In the genomic region with DNA sequence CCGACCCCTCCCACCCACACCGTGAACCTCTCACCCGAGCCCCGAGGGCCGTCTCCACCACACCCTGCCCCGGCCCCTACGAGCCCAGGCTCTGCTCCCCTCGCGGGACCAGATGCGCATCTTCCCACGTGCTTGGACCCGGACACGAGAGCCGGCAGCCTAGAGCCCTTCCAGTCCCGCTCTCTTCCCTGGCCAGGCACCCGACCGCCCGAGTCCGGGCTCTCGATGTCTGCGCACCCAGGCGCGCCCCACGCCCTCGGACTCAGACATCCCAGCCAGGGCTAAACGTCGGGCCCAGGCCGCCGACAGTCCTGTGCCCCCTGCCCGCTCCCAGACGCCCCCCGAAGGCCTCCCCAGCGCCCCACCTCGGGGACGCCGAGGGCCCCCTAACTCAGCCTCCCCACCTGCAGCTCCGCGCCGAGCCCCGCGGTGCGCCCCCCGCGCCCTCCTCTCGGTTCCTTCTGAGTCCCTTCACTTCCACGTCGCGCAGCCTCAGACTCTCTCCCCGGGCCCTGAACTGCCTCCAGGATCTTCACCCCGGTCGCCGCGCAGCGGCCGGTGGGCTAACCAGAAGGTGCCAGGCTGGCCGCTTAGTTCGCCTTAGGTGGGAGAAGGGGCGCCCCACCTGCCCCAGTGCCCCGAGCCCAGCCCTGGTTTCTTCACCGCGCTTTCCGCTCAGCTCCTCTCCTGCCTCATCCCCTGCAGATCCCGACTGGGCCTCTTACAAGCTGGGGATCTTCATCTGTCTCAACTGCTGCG, we compare ENCODE assay signal across 8 cellular contexts. TPM values are rescaled to one million over a fixed set of nuclear protein-coding genes. Genes with fewer than 3 reads are reported as not detected.
A peak's percentile ranks its signal among the peaks of the same experiment; 100 is the strongest.
DNase-seq lines count a peak whose midpoint lies in the region; ATAC-seq lines count a peak whose summit lies in the region.

No MANE protein-coding gene starts in this region.

- no peaks in the 10 kb centered on the region for H3K9me3 ChIP-seq in CD8-positive, alpha-beta memory T cell (ENCODE audit: low read length)
- no peaks in the 10 kb centered on the region for H3K9me3 ChIP-seq in NT2/D1 (ENCODE audit: insufficient read depth, low read length)
- no peaks in the 10 kb centered on the region for H3K9me3 ChIP-seq in effector memory CD4-positive, alpha-beta T cell (ENCODE audit: control insufficient read depth, low read length)
- no peaks in the 10 kb centered on the region for H3K9me3 ChIP-seq in mucosa of rectum (ENCODE audit: control insufficient read depth in 2 of 2, low read length in 2 of 2)
- H3K9me3 ChIP-seq in aorta (ENCODE audit: control insufficient read depth, low read length): no peaks in the 10 kb centered on the region

- intact Hi-C loops in aorta (cut with DNase I): no loop called here

- H3K4me1 ChIP-seq in CD8-positive, alpha-beta memory T cell (ENCODE audit: insufficient read depth, low read length): no peaks in the 10 kb centered on the region
- no peaks in the 10 kb centered on the region for H3K4me1 ChIP-seq in NT2/D1 (ENCODE audit: insufficient read depth, insufficient read length)
- H3K4me1 ChIP-seq in effector memory CD4-positive, alpha-beta T cell (ENCODE audit: control insufficient read depth, insufficient read depth, low read length, poor library complexity, severe bottlenecking): peaks cover 11% of the 10 kb centered on the region
- peaks cover 3 to 7% of the 10 kb centered on the region in 2 donors for H3K4me1 ChIP-seq in mucosa of rectum (ENCODE audit: control insufficient read depth in 2 of 2, insufficient read depth in 2 of 2, low read length in 2 of 2)
- H3K4me1 ChIP-seq in aorta (ENCODE audit: control insufficient read depth in 1 of 2, insufficient read depth in 2 of 2, low read length in 2 of 2): no peaks in the 10 kb centered on the region

- WGBS in aorta, 2 donors: 3 to 4% methylated on average over 39 to 64 of the region's 64 CpGs

- H3K9ac ChIP-seq in NT2/D1 (ENCODE audit: insufficient read length, low read depth) (peak overlapping the region; percentile 21), mucosa of rectum (ENCODE audit: low read depth in 1 of 2, low read length in 2 of 2) (peak overlapping the region in 1 of 2 donors; percentile 62)

- peak overlapping the region; percentile 3 to 79 (median 67) for H3K4me3 Mint-ChIP-seq in CD8-positive, alpha-beta memory T cell

- peaks cover 46 to 52% of the 10 kb centered on the region in 2 donors for H3K27me3 Mint-ChIP-seq in CD8-positive, alpha-beta memory T cell

- POLR2A ChIA-PET in CD8-positive, alpha-beta memory T cell (lab: Charles Lee): no interaction called here

- no peak for DNase-seq in CD8-positive, alpha-beta memory T cell
- DNase-seq in NT2/D1 (ENCODE audit: low read depth, low spot score) (no peak), aorta (peak; percentile 64 to 76), SK-N-DZ (ENCODE audit: low spot score) (no peak), LoVo (ENCODE audit: low spot score) (no peak)
- DNase-seq in effector memory CD4-positive, alpha-beta T cell: no peak

- CTCF ChIA-PET in CD8-positive, alpha-beta memory T cell (lab: Charles Lee): no interaction called here

- H3K27me3 ChIP-seq in CD8-positive, alpha-beta memory T cell (ENCODE audit: insufficient read depth, low read length, poor library complexity, severe bottlenecking): peaks cover 11% of the 10 kb centered on the region
- H3K27me3 ChIP-seq in NT2/D1 (ENCODE audit: insufficient read depth, insufficient read length) (peaks cover 38% of the 10 kb centered on the region), mucosa of rectum (ENCODE audit: control insufficient read depth in 2 of 2, insufficient read depth in 2 of 2, low read length in 2 of 2) (peaks cover 15 to 19% of the 10 kb centered on the region in 2 donors), aorta (ENCODE audit: control insufficient read depth in 1 of 2, insufficient read depth in 2 of 2, low read length in 1 of 2) (peaks cover 0 to 2% of the 10 kb centered on the region in 2 donors)
- H3K27me3 ChIP-seq in effector memory CD4-positive, alpha-beta T cell (replicated peaks; ENCODE audit: control insufficient read depth, insufficient read depth, low read length, poor library complexity, severe bottlenecking): peaks cover 25% of the 10 kb centered on the region

- no peaks in the 10 kb centered on the region for H3K36me3 Mint-ChIP-seq in CD8-positive, alpha-beta memory T cell

- peak overlapping the region in 1 of 8 donors; percentile 16 for H3K27ac Mint-ChIP-seq in CD8-positive, alpha-beta memory T cell

- H3K27ac ChIP-seq in CD8-positive, alpha-beta memory T cell (ENCODE audit: low read depth, low read length): no peak overlapping the region
- no peak overlapping the region for H3K27ac ChIP-seq in effector memory CD4-positive, alpha-beta T cell (ENCODE audit: insufficient read depth, low read length, poor library complexity, severe bottlenecking)
- H3K27ac ChIP-seq in mucosa of rectum (ENCODE audit: low read depth in 2 of 2, low read length in 2 of 2) (peak overlapping the region; percentile 32 to 45), aorta (ENCODE audit: low read depth in 1 of 2, low read length in 2 of 2) (no peak overlapping the region)

- H3K9me3 Mint-ChIP-seq in CD8-positive, alpha-beta memory T cell: no peaks in the 10 kb centered on the region

- no peaks in the 10 kb centered on the region for H3K36me3 ChIP-seq in CD8-positive, alpha-beta memory T cell (ENCODE audit: insufficient read depth, low read length)
- H3K36me3 ChIP-seq in NT2/D1 (ENCODE audit: insufficient read depth, insufficient read length, low read length): no peaks in the 10 kb centered on the region
- no peaks in the 10 kb centered on the region for H3K36me3 ChIP-seq in effector memory CD4-positive, alpha-beta T cell (ENCODE audit: control insufficient read depth, insufficient read depth, low read length)
- H3K36me3 ChIP-seq in mucosa of rectum (ENCODE audit: control insufficient read depth in 2 of 2, insufficient read depth in 2 of 2, low read length in 2 of 2): no peaks in the 10 kb centered on the region
- H3K36me3 ChIP-seq in aorta (ENCODE audit: control insufficient read depth in 1 of 2, insufficient read depth in 2 of 2, low read length in 1 of 2): no peaks in the 10 kb centered on the region

- peaks cover 9 to 19% (median 15%) of the 10 kb centered on the region in 3 donors for H3K4me1 Mint-ChIP-seq in CD8-positive, alpha-beta memory T cell

- H3K4me3 ChIP-seq in CD8-positive, alpha-beta memory T cell (ENCODE audit: low read length): no peak overlapping the region
- H3K4me3 ChIP-seq in NT2/D1 (ENCODE audit: insufficient read length, low read depth): peak overlapping the region; percentile 36
- H3K4me3 ChIP-seq in effector memory CD4-positive, alpha-beta T cell (ENCODE audit: insufficient read depth, low read depth, low read length, poor library complexity, severe bottlenecking): peak overlapping the region; percentile 42
- H3K4me3 ChIP-seq in mucosa of rectum (ENCODE audit: low read length in 2 of 2): peak overlapping the region; percentile 63 to 69
- peak overlapping the region; percentile 22 to 65 for H3K4me3 ChIP-seq in aorta (ENCODE audit: low read length in 2 of 2)

- peak; percentile 33 for ATAC-seq in aorta (ENCODE audit: low FRiP score)
- ATAC-seq in GM18858 (IDR thresholded peaks at IDR 0.05; ENCODE audit: unreplicated experiment): no peak

RNA-seq across cellular contexts. Expression of a gene that starts 0.7 kb away (rescaled TPM):
- 1 to 10 TPM; 1.7 to 2.3 TPM for total RNA-seq in CD8-positive, alpha-beta memory T cell
- polyA plus RNA-seq in CD8-positive, alpha-beta memory T cell: not detected
- 10 to 100 TPM; 21.9 to 44.6 TPM for total RNA-seq in aorta
- polyA plus RNA-seq in aorta: 10 to 100 TPM in 1 of 2 donors, 1 to 10 TPM in 1; 3.8 to 11.6 TPM
- polyA plus RNA-seq in SK-N-DZ (2014; cell fraction: cytosol; rRNA removed): not detected in 2 replicates
- polyA plus RNA-seq in SK-N-DZ (2014; cell fraction: nucleus; rRNA removed): 5.6 TPM in 1 of 2 replicates, not detected in the other

RNA-seq across cellular contexts. Expression of a gene that starts 16.4 kb away (rescaled TPM):
- total RNA-seq in CD8-positive, alpha-beta memory T cell: 10 to 100 TPM; 16.0 to 19.7 TPM
- 19.3 TPM for polyA plus RNA-seq in CD8-positive, alpha-beta memory T cell
- 10 to 100 TPM; 11.9 to 15.8 TPM for total RNA-seq in aorta
- polyA plus RNA-seq in aorta: 10 to 100 TPM; 11.4 to 13.2 TPM
- 15.1 and 17.3 TPM in 2 replicates for polyA plus RNA-seq in SK-N-DZ (2014; cell fraction: cytosol; rRNA removed)
- polyA plus RNA-seq in SK-N-DZ (2014; cell fraction: nucleus; rRNA removed): 28.9 and 49.4 TPM in 2 replicates

RNA-seq across cellular contexts. Expression of a gene that starts 48.4 kb away (rescaled TPM):
- total RNA-seq in CD8-positive, alpha-beta memory T cell: 1 to 10 TPM; 7.5 to 7.9 TPM
- 9.2 TPM for polyA plus RNA-seq in CD8-positive, alpha-beta memory T cell
- total RNA-seq in aorta: 10 to 100 TPM; 18.8 to 32.4 TPM
- polyA plus RNA-seq in aorta: 10 to 100 TPM; 16.6 to 16.8 TPM
- polyA plus RNA-seq in SK-N-DZ (2014; cell fraction: cytosol; rRNA removed): 0.16 TPM in 1 of 2 replicates, not detected in the other
- polyA plus RNA-seq in SK-N-DZ (2014; cell fraction: nucleus; rRNA removed): not detected in 2 replicates

Comparison
In these comparisons a context has a peak if more than half of its experiments do, and no peak if none do; other contexts are left out.
1. DNase-seq: peak in aorta (2 of 2); none in CD8-positive, alpha-beta memory T cell (0 of 5), NT2/D1 (single experiment), effector memory CD4-positive, alpha-beta T cell (0 of 3), SK-N-DZ (single experiment) and LoVo (single experiment).
2. H3K27ac ChIP-seq: peak in mucosa of rectum (2 of 2); none in CD8-positive, alpha-beta memory T cell (single experiment), effector memory CD4-positive, alpha-beta T cell (single experiment) and aorta (0 of 2).
3. RNA of a gene that starts 0.7 kb away (total RNA-seq): 21.9 to 44.6 TPM in aorta; 1.7 to 2.3 TPM in CD8-positive, alpha-beta memory T cell; every median in the first group is over 4 times any median in the second.